ENCODE assay signal across 8 cellular contexts in genomic region chr3:157572559-157573270, GRCh38.
DNase-seq lines count a peak whose midpoint lies in the region; ATAC-seq and TF ChIP-seq lines count a peak whose summit lies in the region.

No MANE protein-coding gene starts in this region.

- no peaks in the 10 kb centered on the region for H3F3A ChIP-seq in neural progenitor cell (ENCODE audit: low read depth)

- no peak overlapping the region for H3K9ac ChIP-seq in neural progenitor cell

- no peaks in the 10 kb centered on the region for H3K36me3 Mint-ChIP-seq in neural progenitor cell

- H3K27ac Mint-ChIP-seq in neural progenitor cell: peak overlapping the region; percentile 39

- H3K4me2 ChIP-seq in neural progenitor cell: no peak overlapping the region

- no peaks in the 10 kb centered on the region for H3K27me3 Mint-ChIP-seq in neural progenitor cell (ENCODE audit: insufficient read depth, low read depth)

- WGBS in esophagus muscularis mucosa: 70% methylated on average over 8 of the region's 8 CpGs

- ATAC-seq in Right ventricle myocardium superior (ENCODE audit: poor library complexity): peak; percentile 39
- ATAC-seq in Right ventricle myocardium inferior: no peak

- no peak for TF ChIP-seq EP300 in esophagus muscularis mucosa (IDR thresholded peaks at IDR 0.05)

- no peak for TF ChIP-seq POLR2A in esophagus muscularis mucosa (IDR thresholded peaks at IDR 0.05; ENCODE audit: low read depth)

- H3K4me3 Mint-ChIP-seq in neural progenitor cell: no peak overlapping the region

- intact Hi-C loops in Right ventricle myocardium superior (cut with DNase I): no loop called here
- intact Hi-C loops in Right ventricle myocardium inferior (cut with DNase I): loop anchor here (2.0 kb wide), 1 partner anchor 40 kb away; no protein-coding TSS in a partner anchor
- intact Hi-C loops in esophagus muscularis mucosa (cut with DNase I): no loop called here

- H3K9me3 Mint-ChIP-seq in neural progenitor cell: no peaks in the 10 kb centered on the region

- H3K4me1 ChIP-seq in esophagus muscularis mucosa (no peaks in the 10 kb centered on the region), neural progenitor cell (no peaks in the 10 kb centered on the region)

- H3K79me2 ChIP-seq in neural progenitor cell (ENCODE audit: low read depth): no peaks in the 10 kb centered on the region

- POLR2A ChIA-PET in RWPE1 (lab: Yijun Ruan, JAX; ENCODE audit: low non-redundant PET): no interaction called here

- H4K20me1 ChIP-seq in neural progenitor cell (ENCODE audit: low read depth): no peaks in the 10 kb centered on the region

- H3K36me3 ChIP-seq in H7 (replicated peaks; ENCODE audit: control insufficient read depth, insufficient read depth, low read length) (no peaks in the 10 kb centered on the region), esophagus muscularis mucosa (no peaks in the 10 kb centered on the region), neural progenitor cell (no peaks in the 10 kb centered on the region)

- no peak for DNase-seq in Right ventricle myocardium superior
- no peak for DNase-seq in Right ventricle myocardium inferior (ENCODE audit: missing footprints)
- DNase-seq in H7: peak; percentile 54
- peak; percentile 28 for DNase-seq in LNCaP clone FGC (ENCODE audit: low read depth)
- peak; percentile 58 for DNase-seq in RWPE1 (ENCODE audit: low spot score)
- DNase-seq in esophagus muscularis mucosa (ENCODE audit: extremely low spot score): peak; percentile 74
- DNase-seq in neural progenitor cell (ENCODE audit: low spot score): peak; percentile 74
- DNase-seq in cortex of kidney (lab: John Stamatoyannopoulos, UW): no peak

- no peak overlapping the region for H2AFZ ChIP-seq in neural progenitor cell (replicated peaks)

- H3K4me3 ChIP-seq in H7 (ENCODE audit: insufficient read depth, low read depth, low read length) (no peak overlapping the region), LNCaP clone FGC (ENCODE audit: low read depth, low read length) (no peak overlapping the region), esophagus muscularis mucosa (no peak overlapping the region), neural progenitor cell (no peak overlapping the region)

- H3K27ac ChIP-seq in RWPE1 (no peak overlapping the region), esophagus muscularis mucosa (replicated peaks in 1 of 4) (no peak overlapping the region), neural progenitor cell (no peak overlapping the region)

- CTCF ChIA-PET in RWPE1 (lab: Yijun Ruan, JAX): interaction anchor here (0.5 to 2.9 kb wide), 13 partner anchors 11 to 1018 kb away, joined by 3 to 21 read pairs (median 3); no protein-coding TSS in a partner anchor

- H3K27me3 ChIP-seq in H7 (ENCODE audit: control insufficient read depth, insufficient read depth, low read length): no peaks in the 10 kb centered on the region
- H3K27me3 ChIP-seq in esophagus muscularis mucosa: no peaks in the 10 kb centered on the region
- H3K27me3 ChIP-seq in neural progenitor cell: no peaks in the 10 kb centered on the region

- H3K9me3 ChIP-seq in esophagus muscularis mucosa (no peaks in the 10 kb centered on the region), neural progenitor cell (ENCODE audit: low read depth) (no peaks in the 10 kb centered on the region)

- H3K4me1 Mint-ChIP-seq in neural progenitor cell: no peaks in the 10 kb centered on the region

- peak; percentile 74 for TF ChIP-seq CTCF in LNCaP clone FGC (IDR thresholded peaks at IDR 0.05; ENCODE audit: control insufficient read depth, extremely low read depth, insufficient read depth)
- peak; percentile 81 for TF ChIP-seq CTCF in RWPE1 (conservative IDR thresholded peaks at IDR 0.05; ENCODE audit: low read depth)
- peak; percentile 47 to 71 (median 64) for TF ChIP-seq CTCF in esophagus muscularis mucosa (IDR thresholded peaks at IDR 0.05)
- TF ChIP-seq CTCF in neural progenitor cell (IDR thresholded peaks at IDR 0.05): peak; percentile 96

Comparison
In these comparisons a context has a peak if more than half of its experiments do, and no peak if none do; other contexts are left out.
1. DNase-seq: peak in H7 (single experiment), LNCaP clone FGC (single experiment), RWPE1 (single experiment), esophagus muscularis mucosa (single experiment) and neural progenitor cell (single experiment); none in Right ventricle myocardium superior (single experiment), Right ventricle myocardium inferior (single experiment) and cortex of kidney (single experiment).
2. Peak in every context shown above with its lines, with median percentiles within 50 percentile points of each other: CTCF ChIP-seq.